ENCODE assay signal across 8 cellular contexts in the genomic region with DNA sequence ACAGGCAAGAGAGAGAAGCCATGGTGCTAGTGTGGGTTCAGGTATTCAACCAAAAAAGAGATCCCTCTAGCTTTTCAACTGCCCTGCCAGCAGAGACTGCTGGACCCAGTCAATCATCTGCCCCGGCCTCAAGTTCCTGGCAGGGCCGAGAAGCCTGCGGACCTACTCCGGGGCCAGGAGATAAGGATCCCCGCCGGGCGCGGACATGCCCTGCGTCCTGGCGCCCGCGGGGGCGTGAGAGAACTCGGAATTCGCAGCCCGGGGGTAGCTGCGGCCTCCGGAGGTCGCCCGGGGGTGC. TPM values are rescaled to one million over a fixed set of nuclear protein-coding genes. Genes with fewer than 3 reads are reported as not detected.
A peak's percentile ranks its signal among the peaks of the same experiment; 100 is the strongest.
DNase-seq lines count a peak whose midpoint lies in the region; TF ChIP-seq lines count a peak whose summit lies in the region.

No MANE protein-coding gene starts in this region.

- H3K27me3 ChIP-seq in SK-N-SH (ENCODE audit: insufficient read depth) (no peaks in the 10 kb centered on the region), neuron (ENCODE audit: insufficient read depth, low read length) (no peaks in the 10 kb centered on the region)

- DNase-seq in GM10248 (ENCODE audit: extremely low spot score) (peak; percentile 17), SK-N-SH (peak; percentile 60), fibroblast of pulmonary artery (ENCODE audit: low read depth) (peak; percentile 40), COLO668 (lab: John Stamatoyannopoulos, UW; ENCODE audit: unreplicated experiment) (no peak), MV-4-11 (lab: John Stamatoyannopoulos, UW) (no peak), GOT3 (lab: John Stamatoyannopoulos, UW) (no peak)
- no peak for DNase-seq in stimulated activated CD8-positive, alpha-beta memory T cell treated with anti-CD3 and anti-CD28 coated beads, Interleukin-4, amount 100 ng/mL, for 48 hours

- H3K4me3 ChIP-seq in SK-N-SH (ENCODE audit: low read depth in 2 of 2, low read length in 1 of 2), result peak overlapping the region; percentile 80 to 93
- peak overlapping the region; percentile 66 for H3K4me3 ChIP-seq in fibroblast of pulmonary artery (replicated peaks; ENCODE audit: low read depth, low read length)
- peak overlapping the region; percentile 96 for H3K4me3 ChIP-seq in neuron (ENCODE audit: low read length)

- H3K4me1 ChIP-seq in SK-N-SH (ENCODE audit: control insufficient read depth in 1 of 2, insufficient read depth in 2 of 2, low read depth in 1 of 2, low read length in 1 of 2), result peaks cover 16 to 24% of the 10 kb centered on the region in 2 experiments; a peak in 3 of 4 replicates
- peaks cover 21% of the 10 kb centered on the region for H3K4me1 ChIP-seq in neuron (ENCODE audit: insufficient read depth, low read length)

- peak overlapping the region; percentile 78 to 87 for H3K27ac ChIP-seq in SK-N-SH (ENCODE audit: low read depth in 2 of 2, low read length in 1 of 2)

- WGBS in SK-N-SH (ENCODE audit: low lambda C conversion rate), result 4% methylated on average over 7 of the region's 20 CpGs

- CTCF ChIA-PET in GM10248 (lab: Yijun Ruan, JAX), result interaction anchor here (1.1 kb wide), 1 partner anchor 20 kb away, joined by 3 read pairs; no protein-coding TSS in a partner anchor
- CTCF ChIA-PET in SK-N-SH (lab: Yijun Ruan, JAX), result no interaction called here

- POLR2A ChIA-PET in GM10248 (lab: Yijun Ruan, JAX), result no interaction called here
- POLR2A ChIA-PET in SK-N-SH (lab: Yijun Ruan, JAX), result no interaction called here

- peaks cover 18% of the 10 kb centered on the region for H3F3A ChIP-seq in SK-N-SH (replicated peaks; ENCODE audit: insufficient read depth)

- H3K79me2 ChIP-seq in SK-N-SH (ENCODE audit: insufficient read depth), result peaks cover 39% of the 10 kb centered on the region

- peak overlapping the region; percentile 82 for H3K9ac ChIP-seq in SK-N-SH

- no peaks in the 10 kb centered on the region for H3K9me2 ChIP-seq in SK-N-SH

- H3K9me3 ChIP-seq in SK-N-SH (no peaks in the 10 kb centered on the region), neuron (ENCODE audit: low read length) (no peaks in the 10 kb centered on the region)

- no peak for TF ChIP-seq RAD21 in SK-N-SH (IDR thresholded peaks at IDR 0.05; ENCODE audit: low read length)

- H3K4me2 ChIP-seq in SK-N-SH, result peak overlapping the region; percentile 94

- no peak for TF ChIP-seq EP300 in SK-N-SH (IDR thresholded peaks at IDR 0.05; ENCODE audit: borderline replicate concordance in 1 of 2, low read depth in 1 of 2, low read length in 1 of 2)

- H2AFZ ChIP-seq in SK-N-SH (ENCODE audit: low read depth), result peak overlapping the region; percentile 85
- peak overlapping the region; percentile 99 for H2AFZ ChIP-seq in neuron (ENCODE audit: low read depth, low read length)

- no peak for TF ChIP-seq CTCF in GM10248 (IDR thresholded peaks at IDR 0.05; ENCODE audit: control extremely low read depth, extremely low read depth, low read depth, missing control alignments)
- TF ChIP-seq CTCF in SK-N-SH (IDR thresholded peaks at IDR 0.05), result 0 out of 2 replicates have a peak, but pooled peaks have one; percentile 8
- no peak for TF ChIP-seq CTCF in fibroblast of pulmonary artery (IDR thresholded peaks at IDR 0.05; ENCODE audit: low read length, missing control alignments)

- H3K36me3 ChIP-seq in SK-N-SH (replicated peaks in 1 of 2; ENCODE audit: control insufficient read depth in 1 of 2, insufficient read depth in 2 of 2, low read length in 1 of 2) (no peaks in the 10 kb centered on the region), neuron (ENCODE audit: insufficient read depth, low read length) (no peaks in the 10 kb centered on the region)

- peaks cover 9% of the 10 kb centered on the region; the same call in 1 of the 2 replicates for H4K20me1 ChIP-seq in SK-N-SH (ENCODE audit: insufficient read depth)

TF ChIP-seq in SK-N-SH, 30 proteins besides CTCF, POLR2A, EP300 and RAD21:
- TF ChIP-seq SMC3 (IDR thresholded peaks at IDR 0.05; ENCODE audit: low read depth, low read length) (no peak), POLR2AphosphoS5 (IDR thresholded peaks at IDR 0.05; ENCODE audit: low read depth, low read length) (no peak), MEF2A (IDR thresholded peaks at IDR 0.05; ENCODE audit: borderline replicate concordance, low read depth) (no peak), RXRA (IDR thresholded peaks at IDR 0.05; ENCODE audit: borderline replicate concordance, low read depth) (no peak), NFIC (IDR thresholded peaks at IDR 0.05; ENCODE audit: borderline replicate concordance) (no peak), GABPA (IDR thresholded peaks at IDR 0.05; ENCODE audit: low read depth) (no peak), FOXM1 (IDR thresholded peaks at IDR 0.05; ENCODE audit: low read depth) (no peak)

RNA-seq across cellular contexts. Expression of gene MAGI1, which starts 0.8 kb away (rescaled TPM):
- 10.3 and 11.1 TPM in 2 replicates for polyA plus RNA-seq in SK-N-SH (2012; rRNA removed)
- 7.0 and 8.2 TPM in 2 replicates for polyA plus RNA-seq in SK-N-SH (2012; cell fraction: cytosol; rRNA removed)
- polyA plus RNA-seq in SK-N-SH (2012; cell fraction: nucleus; rRNA removed), result 21.6 and 25.4 TPM in 2 replicates

Comparison
In these comparisons a context has a peak if more than half of its experiments do, and no peak if none do; other contexts are left out.
1. DNase-seq: peak in GM10248 (single experiment), SK-N-SH (single experiment) and fibroblast of pulmonary artery (single experiment); none in stimulated activated CD8-positive, alpha-beta memory T cell treated with anti-CD3 and anti-CD28 coated beads, Interleukin-4, amount 100 ng/mL, for 48 hours (single experiment), COLO668 (single experiment), MV-4-11 (single experiment) and GOT3 (single experiment).
2. Peak in every context shown above with its lines, with median percentiles within 50 percentile points of each other: H3K4me3 ChIP-seq.